7 cellular contexts compared by ENCODE assay signal in genomic region chr16:28364268-28365173, GRCh38. TPM values are rescaled to one million over a fixed set of nuclear protein-coding genes. Genes with fewer than 3 reads are reported as not detected.
DNase-seq lines count a peak whose midpoint lies in the region; ATAC-seq lines count a peak whose summit lies in the region.
"Not testable (repeated sequence)": the region's sequence is repeated elsewhere in the genome, so short reads cannot be mapped to it uniquely, and the experiment has no call there.

No MANE protein-coding gene starts in this region.

- not testable (repeated sequence) for H3K4me3 Mint-ChIP-seq in natural killer cell treated with Interleukin-12 subunit alpha and Interleukin-12 subunit beta and Interleukin-15 and Interleukin-18, amount 100 ng/mL, for 72 hours

- not testable (repeated sequence) for H3K36me3 Mint-ChIP-seq in natural killer cell treated with Interleukin-12 subunit alpha and Interleukin-12 subunit beta and Interleukin-15 and Interleukin-18, amount 100 ng/mL, for 72 hours

- not testable (repeated sequence) for H3K9me3 Mint-ChIP-seq in natural killer cell treated with Interleukin-12 subunit alpha and Interleukin-12 subunit beta and Interleukin-15 and Interleukin-18, amount 100 ng/mL, for 72 hours

- not testable (repeated sequence) for H3K27me3 Mint-ChIP-seq in natural killer cell treated with Interleukin-12 subunit alpha and Interleukin-12 subunit beta and Interleukin-15 and Interleukin-18, amount 100 ng/mL, for 72 hours

- ATAC-seq in GM18867 (IDR thresholded peaks at IDR 0.05; ENCODE audit: unreplicated experiment): peak; percentile 97
- peak; percentile 90 for ATAC-seq in GM21515 (IDR thresholded peaks at IDR 0.05; ENCODE audit: unreplicated experiment)
- peak; percentile 82 for ATAC-seq in HG02884 (IDR thresholded peaks at IDR 0.05; ENCODE audit: unreplicated experiment)
- peak; percentile 94 for ATAC-seq in HG03460 (IDR thresholded peaks at IDR 0.05; ENCODE audit: unreplicated experiment)
- ATAC-seq in esophagus mucosa: peak; percentile 98
- peak; percentile 99 for ATAC-seq in natural killer cell treated with Interleukin-12 subunit alpha and Interleukin-12 subunit beta and Interleukin-15 and Interleukin-18, amount 100 ng/mL, for 72 hours

- H3K4me1 Mint-ChIP-seq in natural killer cell treated with Interleukin-12 subunit alpha and Interleukin-12 subunit beta and Interleukin-15 and Interleukin-18, amount 100 ng/mL, for 72 hours (ENCODE audit: low read depth in 2 of 2): not testable (repeated sequence)

- H3K27ac Mint-ChIP-seq in natural killer cell treated with Interleukin-12 subunit alpha and Interleukin-12 subunit beta and Interleukin-15 and Interleukin-18, amount 100 ng/mL, for 72 hours: not testable (repeated sequence)

- peak; percentile 68 for DNase-seq in activated CD8-positive, alpha-beta memory T cell treated with anti-CD3 and anti-CD28 coated beads for 24 hours
- DNase-seq in natural killer cell treated with Interleukin-12 subunit alpha and Interleukin-12 subunit beta and Interleukin-15 and Interleukin-18, amount 100 ng/mL, for 72 hours (ENCODE audit: low spot score): not testable (repeated sequence)

RNA-seq across cellular contexts. Expression of gene NPIPB6, which starts 1.2 kb away (rescaled TPM):
- total RNA-seq in esophagus mucosa: 1.00 TPM
- total RNA-seq in natural killer cell treated with Interleukin-12 subunit alpha and Interleukin-12 subunit beta and Interleukin-15 and Interleukin-18, amount 100 ng/mL, for 72 hours: 10 to 100 TPM in 1 of 2 donors, not detected in 1; 13.8 TPM

RNA-seq across cellular contexts. Expression of gene EIF3CL, which starts 39.1 kb away (rescaled TPM):
- total RNA-seq in esophagus mucosa: 81.2 TPM
- 100 to 1,000 TPM in 1 of 2 donors, 10 to 100 TPM in 1; 81.0 to 119 TPM for total RNA-seq in natural killer cell treated with Interleukin-12 subunit alpha and Interleukin-12 subunit beta and Interleukin-15 and Interleukin-18, amount 100 ng/mL, for 72 hours
